In the genomic region with DNA sequence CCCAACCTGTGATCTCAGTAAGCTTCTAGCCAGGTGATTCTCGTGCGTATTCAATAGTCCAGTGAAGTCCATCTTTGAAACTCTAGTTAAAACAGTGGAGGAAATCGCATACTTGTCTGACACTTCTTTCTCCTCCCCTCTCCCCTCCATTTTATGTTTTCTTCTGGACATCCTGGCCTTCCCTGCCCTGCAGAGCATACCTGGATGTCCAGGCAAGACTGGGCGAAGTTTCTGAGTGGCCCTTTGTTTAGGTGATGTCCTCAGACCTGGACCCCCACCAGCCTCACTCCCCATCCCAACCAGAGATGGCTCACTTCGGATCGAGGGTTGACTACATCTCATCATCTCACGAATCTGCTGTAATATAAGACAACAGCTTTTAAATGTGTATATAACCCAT, we compare ENCODE assay signal across 25 cellular contexts.
"Had no signal": no experiment of that assay in that cellular context is flagged by ENCODE, and none has a peak within 500 bp of the region (broad histone marks: within the 10 kb centered on the region; RNA-seq: fewer than 3 reads in every experiment).

No MANE protein-coding gene starts in this region.

- DNase-seq: activated CD4-positive, alpha-beta T cell treated with anti-CD3 and anti-CD28 coated beads for 1 hour; activated CD4-positive, alpha-beta T cell treated with anti-CD3 and anti-CD28 coated beads, Interleukin-2, amount 50 U/mL, for 1 hour; activated CD8-positive, alpha-beta T cell treated with anti-CD3 and anti-CD28 coated beads, Interleukin-2, amount 10 ng/mL, durations not matched to agents 7 days and 5 days; activated gamma-delta T cell; activated T-cell treated with anti-CD3 and anti-CD28 coated beads, Interleukin-2, amount 50 U/mL, for 72 hours; brain microvascular endothelial cell; cortex of kidney; effector CD4-positive, alpha-beta T cell; erythroblast; foreskin melanocyte; immature natural killer cell; kidney glomerular epithelial cell; left lung; naive thymus-derived CD4-positive, alpha-beta T cell; ovary; spleen; stimulated activated CD4-positive, alpha-beta T cell treated with anti-CD3 and anti-CD28 coated beads, Interleukin-4, amount 100 ng/mL, for 1 hour; stimulated activated naive CD8-positive, alpha-beta T cell treated with anti-CD3 and anti-CD28 coated beads, Interleukin-15, Interleukin-2, amounts not matched to agents 100 U/mL and 50 U/mL, for 24 hours; T-helper 1 cell; T-helper 9 cell; upper lobe of right lung had no signal

- H3K27me3 Mint-ChIP-seq: naive thymus-derived CD4-positive, alpha-beta T cell had no signal

- H3K27me3 ChIP-seq: brain microvascular endothelial cell, hepatocyte, left lung, neural progenitor cell, ovary, spleen, upper lobe of right lung had no signal

- H3K4me1 ChIP-seq: left lung, prostate gland, spleen, upper lobe of right lung had no signal

- H3K27ac Mint-ChIP-seq: activated CD8-positive, alpha-beta T cell treated with anti-CD3 and anti-CD28 coated beads, Interleukin-2, amount 10 ng/mL, durations not matched to agents 7 days and 5 days; activated naive CD4-positive, alpha-beta T cell treated with anti-CD3 and anti-CD28 coated beads, Interleukin-2, amount 50 U/mL, for 72 hours; activated T-cell treated with anti-CD3 and anti-CD28 coated beads, Interleukin-2, amount 50 U/mL, for 72 hours; immature natural killer cell; neural progenitor cell had no signal

- H3K4me3 ChIP-seq: hepatocyte, left lung, neural progenitor cell, ovary, prostate gland, spleen, upper lobe of right lung had no signal

- H3K27ac ChIP-seq: brain microvascular endothelial cell, hepatocyte, left lung, neural progenitor cell, ovary, prostate gland, spleen, upper lobe of right lung had no signal

- H3K9me3 Mint-ChIP-seq: activated naive CD4-positive, alpha-beta T cell treated with anti-CD3 and anti-CD28 coated beads, Interleukin-2, amount 50 U/mL, for 72 hours; activated T-cell treated with anti-CD3 and anti-CD28 coated beads, Interleukin-2, amount 50 U/mL, for 72 hours; immature natural killer cell; naive thymus-derived CD4-positive, alpha-beta T cell; neural progenitor cell had no signal

- ATAC-seq: activated CD8-positive, alpha-beta T cell treated with anti-CD3 and anti-CD28 coated beads, Interleukin-2, amount 10 ng/mL, durations not matched to agents 7 days and 5 days; activated naive CD4-positive, alpha-beta T cell treated with anti-CD3 and anti-CD28 coated beads, Interleukin-2, amount 50 U/mL, for 72 hours; activated T-cell treated with anti-CD3 and anti-CD28 coated beads, Interleukin-2, amount 50 U/mL, for 72 hours; left lung; naive thymus-derived CD4-positive, alpha-beta T cell; stimulated activated naive CD8-positive, alpha-beta T cell treated with anti-CD3 and anti-CD28 coated beads, Interleukin-15, Interleukin-2, amounts not matched to agents 100 U/mL and 50 U/mL, for 24 hours; upper lobe of right lung had no signal

- H3K36me3 ChIP-seq: brain microvascular endothelial cell, left lung, neural progenitor cell, ovary, prostate gland, upper lobe of right lung had no signal

- H3K9me3 ChIP-seq: left lung, ovary, prostate gland, spleen, upper lobe of right lung had no signal

- H3K4me3 Mint-ChIP-seq: activated CD8-positive, alpha-beta T cell treated with anti-CD3 and anti-CD28 coated beads, Interleukin-2, amount 10 ng/mL, durations not matched to agents 7 days and 5 days; activated T-cell treated with anti-CD3 and anti-CD28 coated beads, Interleukin-2, amount 50 U/mL, for 72 hours; immature natural killer cell; naive thymus-derived CD4-positive, alpha-beta T cell; neural progenitor cell had no signal

- H3K9ac ChIP-seq: neural progenitor cell had no signal

- H3K4me1 Mint-ChIP-seq: immature natural killer cell had no signal
